In the genomic region with DNA sequence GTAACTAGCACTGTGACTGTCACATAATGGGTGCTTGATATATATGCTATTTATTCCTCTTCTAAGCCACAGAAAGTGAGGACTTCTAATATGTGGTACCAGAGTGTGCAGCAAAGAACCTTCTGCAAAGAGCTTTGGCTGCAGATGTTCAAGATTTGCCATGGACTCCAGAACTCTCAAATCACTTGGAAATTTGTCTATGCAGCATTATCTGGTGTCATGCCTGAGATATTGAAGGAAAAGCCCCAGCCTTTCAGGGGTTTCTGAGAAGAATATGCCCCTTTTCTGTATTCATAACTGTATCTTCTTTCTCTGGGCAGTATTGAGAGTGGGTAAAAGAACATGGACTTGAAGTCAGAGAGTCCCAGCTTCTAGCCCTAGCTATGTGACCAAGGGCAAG, we compare ENCODE assay signal across 2 cellular contexts.
TF ChIP-seq lines count a peak whose summit lies in the region.

No MANE protein-coding gene starts in this region.

TF ChIP-seq in HepG2, 621 proteins besides CTCF, POLR2A, EP300 and RAD21 (continues in another document):
- peak; percentile 84 to 86 for TF ChIP-seq MAFK (conservative IDR thresholded peaks at IDR 0.05 in 1 of 2, IDR thresholded peaks at IDR 0.05 in 1 of 2; ENCODE audit: low read length in 2 of 2)
- TF ChIP-seq ZNF510 (CRISPR knock-in tag; IDR thresholded peaks at IDR 0.05; ENCODE audit: low read depth), result no peak
- TF ChIP-seq, protein P1, sequence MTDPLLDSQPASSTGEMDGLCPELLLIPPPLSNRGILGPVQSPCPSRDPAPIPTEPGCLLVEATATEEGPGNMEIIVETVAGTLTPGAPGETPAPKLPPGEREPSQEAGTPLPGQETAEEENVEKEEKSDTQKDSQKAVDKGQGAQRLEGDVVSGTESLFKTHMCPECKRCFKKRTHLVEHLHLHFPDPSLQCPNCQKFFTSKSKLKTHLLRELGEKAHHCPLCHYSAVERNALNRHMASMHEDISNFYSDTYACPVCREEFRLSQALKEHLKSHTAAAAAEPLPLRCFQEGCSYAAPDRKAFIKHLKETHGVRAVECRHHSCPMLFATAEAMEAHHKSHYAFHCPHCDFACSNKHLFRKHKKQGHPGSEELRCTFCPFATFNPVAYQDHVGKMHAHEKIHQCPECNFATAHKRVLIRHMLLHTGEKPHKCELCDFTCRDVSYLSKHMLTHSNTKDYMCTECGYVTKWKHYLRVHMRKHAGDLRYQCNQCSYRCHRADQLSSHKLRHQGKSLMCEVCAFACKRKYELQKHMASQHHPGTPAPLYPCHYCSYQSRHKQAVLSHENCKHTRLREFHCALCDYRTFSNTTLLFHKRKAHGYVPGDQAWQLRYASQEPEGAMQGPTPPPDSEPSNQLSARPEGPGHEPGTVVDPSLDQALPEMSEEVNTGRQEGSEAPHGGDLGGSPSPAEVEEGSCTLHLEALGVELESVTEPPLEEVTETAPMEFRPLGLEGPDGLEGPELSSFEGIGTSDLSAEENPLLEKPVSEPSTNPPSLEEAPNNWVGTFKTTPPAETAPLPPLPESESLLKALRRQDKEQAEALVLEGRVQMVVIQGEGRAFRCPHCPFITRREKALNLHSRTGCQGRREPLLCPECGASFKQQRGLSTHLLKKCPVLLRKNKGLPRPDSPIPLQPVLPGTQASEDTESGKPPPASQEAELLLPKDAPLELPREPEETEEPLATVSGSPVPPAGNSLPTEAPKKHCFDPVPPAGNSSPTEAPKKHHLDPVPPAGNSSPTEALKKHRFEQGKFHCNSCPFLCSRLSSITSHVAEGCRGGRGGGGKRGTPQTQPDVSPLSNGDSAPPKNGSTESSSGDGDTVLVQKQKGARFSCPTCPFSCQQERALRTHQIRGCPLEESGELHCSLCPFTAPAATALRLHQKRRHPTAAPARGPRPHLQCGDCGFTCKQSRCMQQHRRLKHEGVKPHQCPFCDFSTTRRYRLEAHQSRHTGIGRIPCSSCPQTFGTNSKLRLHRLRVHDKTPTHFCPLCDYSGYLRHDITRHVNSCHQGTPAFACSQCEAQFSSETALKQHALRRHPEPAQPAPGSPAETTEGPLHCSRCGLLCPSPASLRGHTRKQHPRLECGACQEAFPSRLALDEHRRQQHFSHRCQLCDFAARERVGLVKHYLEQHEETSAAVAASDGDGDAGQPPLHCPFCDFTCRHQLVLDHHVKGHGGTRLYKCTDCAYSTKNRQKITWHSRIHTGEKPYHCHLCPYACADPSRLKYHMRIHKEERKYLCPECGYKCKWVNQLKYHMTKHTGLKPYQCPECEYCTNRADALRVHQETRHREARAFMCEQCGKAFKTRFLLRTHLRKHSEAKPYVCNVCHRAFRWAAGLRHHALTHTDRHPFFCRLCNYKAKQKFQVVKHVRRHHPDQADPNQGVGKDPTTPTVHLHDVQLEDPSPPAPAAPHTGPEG (CRISPR knock-in tag; IDR thresholded peaks at IDR 0.05), result no peak
- no peak for TF ChIP-seq ZNF124 (CRISPR knock-in tag; IDR thresholded peaks at IDR 0.05)
- TF ChIP-seq, protein P2, sequence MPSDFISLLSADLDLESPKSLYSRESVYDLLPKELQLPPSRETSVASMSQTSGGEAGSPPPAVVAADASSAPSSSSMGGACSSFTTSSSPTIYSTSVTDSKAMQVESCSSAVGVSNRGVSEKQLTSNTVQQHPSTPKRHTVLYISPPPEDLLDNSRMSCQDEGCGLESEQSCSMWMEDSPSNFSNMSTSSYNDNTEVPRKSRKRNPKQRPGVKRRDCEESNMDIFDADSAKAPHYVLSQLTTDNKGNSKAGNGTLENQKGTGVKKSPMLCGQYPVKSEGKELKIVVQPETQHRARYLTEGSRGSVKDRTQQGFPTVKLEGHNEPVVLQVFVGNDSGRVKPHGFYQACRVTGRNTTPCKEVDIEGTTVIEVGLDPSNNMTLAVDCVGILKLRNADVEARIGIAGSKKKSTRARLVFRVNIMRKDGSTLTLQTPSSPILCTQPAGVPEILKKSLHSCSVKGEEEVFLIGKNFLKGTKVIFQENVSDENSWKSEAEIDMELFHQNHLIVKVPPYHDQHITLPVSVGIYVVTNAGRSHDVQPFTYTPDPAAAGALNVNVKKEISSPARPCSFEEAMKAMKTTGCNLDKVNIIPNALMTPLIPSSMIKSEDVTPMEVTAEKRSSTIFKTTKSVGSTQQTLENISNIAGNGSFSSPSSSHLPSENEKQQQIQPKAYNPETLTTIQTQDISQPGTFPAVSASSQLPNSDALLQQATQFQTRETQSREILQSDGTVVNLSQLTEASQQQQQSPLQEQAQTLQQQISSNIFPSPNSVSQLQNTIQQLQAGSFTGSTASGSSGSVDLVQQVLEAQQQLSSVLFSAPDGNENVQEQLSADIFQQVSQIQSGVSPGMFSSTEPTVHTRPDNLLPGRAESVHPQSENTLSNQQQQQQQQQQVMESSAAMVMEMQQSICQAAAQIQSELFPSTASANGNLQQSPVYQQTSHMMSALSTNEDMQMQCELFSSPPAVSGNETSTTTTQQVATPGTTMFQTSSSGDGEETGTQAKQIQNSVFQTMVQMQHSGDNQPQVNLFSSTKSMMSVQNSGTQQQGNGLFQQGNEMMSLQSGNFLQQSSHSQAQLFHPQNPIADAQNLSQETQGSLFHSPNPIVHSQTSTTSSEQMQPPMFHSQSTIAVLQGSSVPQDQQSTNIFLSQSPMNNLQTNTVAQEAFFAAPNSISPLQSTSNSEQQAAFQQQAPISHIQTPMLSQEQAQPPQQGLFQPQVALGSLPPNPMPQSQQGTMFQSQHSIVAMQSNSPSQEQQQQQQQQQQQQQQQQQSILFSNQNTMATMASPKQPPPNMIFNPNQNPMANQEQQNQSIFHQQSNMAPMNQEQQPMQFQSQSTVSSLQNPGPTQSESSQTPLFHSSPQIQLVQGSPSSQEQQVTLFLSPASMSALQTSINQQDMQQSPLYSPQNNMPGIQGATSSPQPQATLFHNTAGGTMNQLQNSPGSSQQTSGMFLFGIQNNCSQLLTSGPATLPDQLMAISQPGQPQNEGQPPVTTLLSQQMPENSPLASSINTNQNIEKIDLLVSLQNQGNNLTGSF (CRISPR knock-in tag; IDR thresholded peaks at IDR 0.05), result no peak
- TF ChIP-seq, protein P3, sequence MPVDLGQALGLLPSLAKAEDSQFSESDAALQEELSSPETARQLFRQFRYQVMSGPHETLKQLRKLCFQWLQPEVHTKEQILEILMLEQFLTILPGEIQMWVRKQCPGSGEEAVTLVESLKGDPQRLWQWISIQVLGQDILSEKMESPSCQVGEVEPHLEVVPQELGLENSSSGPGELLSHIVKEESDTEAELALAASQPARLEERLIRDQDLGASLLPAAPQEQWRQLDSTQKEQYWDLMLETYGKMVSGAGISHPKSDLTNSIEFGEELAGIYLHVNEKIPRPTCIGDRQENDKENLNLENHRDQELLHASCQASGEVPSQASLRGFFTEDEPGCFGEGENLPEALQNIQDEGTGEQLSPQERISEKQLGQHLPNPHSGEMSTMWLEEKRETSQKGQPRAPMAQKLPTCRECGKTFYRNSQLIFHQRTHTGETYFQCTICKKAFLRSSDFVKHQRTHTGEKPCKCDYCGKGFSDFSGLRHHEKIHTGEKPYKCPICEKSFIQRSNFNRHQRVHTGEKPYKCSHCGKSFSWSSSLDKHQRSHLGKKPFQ (CRISPR knock-in tag; IDR thresholded peaks at IDR 0.05; ENCODE audit: insufficient replicate concordance), result no peak
- no peak for TF ChIP-seq ZNF563 (CRISPR knock-in tag; IDR thresholded peaks at IDR 0.05)

TF ChIP-seq in K562, 482 proteins besides CTCF, POLR2A, EP300 and RAD21:
- TF ChIP-seq LEF1 (IDR thresholded peaks at IDR 0.05) (no peak), MAFF (IDR thresholded peaks at IDR 0.05; ENCODE audit: low read length) (peak; percentile 65), MAFK (IDR thresholded peaks at IDR 0.05; ENCODE audit: low read length) (peak; percentile 39; the same call in 1 of the 2 replicates), ESRRA (IDR thresholded peaks at IDR 0.05; ENCODE audit: borderline replicate concordance, low read depth) (no peak), MTA3 (IDR thresholded peaks at IDR 0.05; ENCODE audit: borderline replicate concordance) (no peak), ATF1 (CRISPR knock-in tag; IDR thresholded peaks at IDR 0.05) (no peak), ATF1 (tag; IDR thresholded peaks at IDR 0.05) (no peak), ZNF778 (CRISPR knock-in tag; IDR thresholded peaks at IDR 0.05) (no peak), HDAC1 (IDR thresholded peaks at IDR 0.05) (no peak), ZNF75A (CRISPR knock-in tag; IDR thresholded peaks at IDR 0.05) (no peak), MAFG (tag; conservative IDR thresholded peaks at IDR 0.05) (peak; percentile 58), SIRT6 (IDR thresholded peaks at IDR 0.05; ENCODE audit: low read depth, low read length) (no peak), SMAD1 (IDR thresholded peaks at IDR 0.05; ENCODE audit: low read depth, low read length, partially characterized antibody) (no peak), C11orf30 (IDR thresholded peaks at IDR 0.05; ENCODE audit: low read depth) (peak; percentile 75), ZNF316 (IDR thresholded peaks at IDR 0.05) (peak; percentile 83)
- TF ChIP-seq, protein P4, sequence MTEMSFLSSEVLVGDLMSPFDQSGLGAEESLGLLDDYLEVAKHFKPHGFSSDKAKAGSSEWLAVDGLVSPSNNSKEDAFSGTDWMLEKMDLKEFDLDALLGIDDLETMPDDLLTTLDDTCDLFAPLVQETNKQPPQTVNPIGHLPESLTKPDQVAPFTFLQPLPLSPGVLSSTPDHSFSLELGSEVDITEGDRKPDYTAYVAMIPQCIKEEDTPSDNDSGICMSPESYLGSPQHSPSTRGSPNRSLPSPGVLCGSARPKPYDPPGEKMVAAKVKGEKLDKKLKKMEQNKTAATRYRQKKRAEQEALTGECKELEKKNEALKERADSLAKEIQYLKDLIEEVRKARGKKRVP (CRISPR knock-in tag; IDR thresholded peaks at IDR 0.05), result no peak
- TF ChIP-seq, protein P5, sequence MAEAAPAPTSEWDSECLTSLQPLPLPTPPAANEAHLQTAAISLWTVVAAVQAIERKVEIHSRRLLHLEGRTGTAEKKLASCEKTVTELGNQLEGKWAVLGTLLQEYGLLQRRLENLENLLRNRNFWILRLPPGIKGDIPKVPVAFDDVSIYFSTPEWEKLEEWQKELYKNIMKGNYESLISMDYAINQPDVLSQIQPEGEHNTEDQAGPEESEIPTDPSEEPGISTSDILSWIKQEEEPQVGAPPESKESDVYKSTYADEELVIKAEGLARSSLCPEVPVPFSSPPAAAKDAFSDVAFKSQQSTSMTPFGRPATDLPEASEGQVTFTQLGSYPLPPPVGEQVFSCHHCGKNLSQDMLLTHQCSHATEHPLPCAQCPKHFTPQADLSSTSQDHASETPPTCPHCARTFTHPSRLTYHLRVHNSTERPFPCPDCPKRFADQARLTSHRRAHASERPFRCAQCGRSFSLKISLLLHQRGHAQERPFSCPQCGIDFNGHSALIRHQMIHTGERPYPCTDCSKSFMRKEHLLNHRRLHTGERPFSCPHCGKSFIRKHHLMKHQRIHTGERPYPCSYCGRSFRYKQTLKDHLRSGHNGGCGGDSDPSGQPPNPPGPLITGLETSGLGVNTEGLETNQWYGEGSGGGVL (CRISPR knock-in tag; IDR thresholded peaks at IDR 0.05), result no peak
